11 cellular contexts compared by ENCODE assay signal in genomic region chr6:32462609-32463008, GRCh38. TPM values are rescaled to one million over a fixed set of nuclear protein-coding genes. Genes with fewer than 3 reads are reported as not detected.
DNase-seq lines count a peak whose midpoint lies in the region; ATAC-seq and TF ChIP-seq lines count a peak whose summit lies in the region.
"Had no signal": no experiment of that assay in that cellular context is flagged by ENCODE, and none has a peak within 500 bp of the region (broad histone marks: within the 10 kb centered on the region; RNA-seq: fewer than 3 reads in every experiment).

No MANE protein-coding gene starts in this region.

- DNase-seq in activated CD8-positive, alpha-beta memory T cell treated with anti-CD3 and anti-CD28 coated beads for 48 hours (ENCODE audit: low read depth in 2 of 3, low spot score in 2 of 3): peak in 2 of 3 experiments; percentile 17 to 23
- no peak for DNase-seq in activated CD8-positive, alpha-beta memory T cell treated with anti-CD3 and anti-CD28 coated beads for 24 hours
- DNase-seq in activated T-cell treated with anti-CD3 and anti-CD28 coated beads, Interleukin-2, amount 50 U/mL, for 4 hours: no peak
- peak; percentile 76 for DNase-seq in stimulated activated CD8-positive, alpha-beta memory T cell treated with anti-CD3 and anti-CD28 coated beads, Interleukin-4, amount 100 ng/mL, for 48 hours
- no peak for DNase-seq in NCI-H1436 (lab: John Stamatoyannopoulos, UW)
- no peak for DNase-seq in dermis blood vessel endothelial cell
- DNase-seq in dorsolateral prefrontal cortex: no peak
- DNase-seq: IMR-90 had no signal

- no peak overlapping the region for H3K4me3 ChIP-seq in dorsolateral prefrontal cortex
- H3K4me3 ChIP-seq: smooth muscle cell had no signal

- TF ChIP-seq CTCF in dorsolateral prefrontal cortex (IDR thresholded peaks at IDR 0.05 in 54 of 56, conservative IDR thresholded peaks at IDR 0.05 in 2 of 56; ENCODE audit: low read depth in 1 of 56, partially characterized antibody in 56 of 56): no peak

- no peak overlapping the region for H3K4me3 Mint-ChIP-seq in activated T-cell treated with anti-CD3 and anti-CD28 coated beads, Interleukin-2, amount 50 U/mL, for 4 hours

- H3K27me3 ChIP-seq in dorsolateral prefrontal cortex: peaks cover 0 to 38% (median 3%) of the 10 kb centered on the region in 45 donors

- ATAC-seq in HG02938 (IDR thresholded peaks at IDR 0.05; ENCODE audit: unreplicated experiment): peak; percentile 93
- peak; percentile 89 to 96 for ATAC-seq in activated T-cell treated with anti-CD3 and anti-CD28 coated beads, Interleukin-2, amount 50 U/mL, for 4 hours

- peaks cover 10% of the 10 kb centered on the region for H3K4me1 Mint-ChIP-seq in activated T-cell treated with anti-CD3 and anti-CD28 coated beads, Interleukin-2, amount 50 U/mL, for 4 hours (ENCODE audit: low read depth)

- no peak overlapping the region for H3K27ac ChIP-seq in dorsolateral prefrontal cortex

- H3K27me3 Mint-ChIP-seq in activated T-cell treated with anti-CD3 and anti-CD28 coated beads, Interleukin-2, amount 50 U/mL, for 4 hours (ENCODE audit: low read depth): peaks cover 47% of the 10 kb centered on the region

- H3K9me3 Mint-ChIP-seq in activated T-cell treated with anti-CD3 and anti-CD28 coated beads, Interleukin-2, amount 50 U/mL, for 4 hours: peaks cover 17% of the 10 kb centered on the region

- intact Hi-C loops in dorsolateral prefrontal cortex (cut with DNase I): no loop called here

- H3K36me3 Mint-ChIP-seq in activated T-cell treated with anti-CD3 and anti-CD28 coated beads, Interleukin-2, amount 50 U/mL, for 4 hours (ENCODE audit: insufficient read depth): no peaks in the 10 kb centered on the region

RNA-seq across cellular contexts. Expression of gene HLA-DRA, which starts 22.9 kb away (rescaled TPM):
- total RNA-seq in activated T-cell treated with anti-CD3 and anti-CD28 coated beads, Interleukin-2, amount 50 U/mL, for 4 hours: 10 to 100 TPM; 14.2 to 37.3 (median 18.4) TPM
- total RNA-seq in dermis blood vessel endothelial cell (0.09 TPM in 1 of 2 replicates, not detected in the other), dorsolateral prefrontal cortex (100 to 1,000 TPM in 20 of 120 experiments, 10 to 100 TPM in 100; 12.8 to 219 (median 61.4) TPM)
- total RNA-seq: IMR-90, smooth muscle cell had no signal

RNA-seq across cellular contexts. Expression of gene BTNL2, which starts 55.6 kb away (rescaled TPM):
- total RNA-seq in activated T-cell treated with anti-CD3 and anti-CD28 coated beads, Interleukin-2, amount 50 U/mL, for 4 hours: not detected
- total RNA-seq in dermis blood vessel endothelial cell (not detected in 2 replicates), dorsolateral prefrontal cortex (1 to 10 TPM in 8 of 120 experiments, under 1 TPM in 14, not detected in 98; 0.30 to 3.2 (median 0.85) TPM)
- total RNA-seq: IMR-90, kidney epithelial cell, smooth muscle cell had no signal

Comparison
In these comparisons a context has a peak if more than half of its experiments do, and no peak if none do; other contexts are left out.
1. DNase-seq: peak in activated CD8-positive, alpha-beta memory T cell treated with anti-CD3 and anti-CD28 coated beads for 48 hours (2 of 3) and stimulated activated CD8-positive, alpha-beta memory T cell treated with anti-CD3 and anti-CD28 coated beads, Interleukin-4, amount 100 ng/mL, for 48 hours (single experiment); none in activated CD8-positive, alpha-beta memory T cell treated with anti-CD3 and anti-CD28 coated beads for 24 hours (single experiment), activated T-cell treated with anti-CD3 and anti-CD28 coated beads, Interleukin-2, amount 50 U/mL, for 4 hours (single experiment), NCI-H1436 (single experiment), dermis blood vessel endothelial cell (single experiment) and dorsolateral prefrontal cortex (0 of 10).
2. RNA of gene HLA-DRA, which starts 22.9 kb away (total RNA-seq): 12.8 to 219 TPM in dorsolateral prefrontal cortex and 14.2 to 37.3 TPM in activated T-cell treated with anti-CD3 and anti-CD28 coated beads, Interleukin-2, amount 50 U/mL, for 4 hours; 0.09 TPM in dermis blood vessel endothelial cell; every median in the first group is over 10 times any median in the second.